ENCODE assay signal across 8 cellular contexts in the genomic region with DNA sequence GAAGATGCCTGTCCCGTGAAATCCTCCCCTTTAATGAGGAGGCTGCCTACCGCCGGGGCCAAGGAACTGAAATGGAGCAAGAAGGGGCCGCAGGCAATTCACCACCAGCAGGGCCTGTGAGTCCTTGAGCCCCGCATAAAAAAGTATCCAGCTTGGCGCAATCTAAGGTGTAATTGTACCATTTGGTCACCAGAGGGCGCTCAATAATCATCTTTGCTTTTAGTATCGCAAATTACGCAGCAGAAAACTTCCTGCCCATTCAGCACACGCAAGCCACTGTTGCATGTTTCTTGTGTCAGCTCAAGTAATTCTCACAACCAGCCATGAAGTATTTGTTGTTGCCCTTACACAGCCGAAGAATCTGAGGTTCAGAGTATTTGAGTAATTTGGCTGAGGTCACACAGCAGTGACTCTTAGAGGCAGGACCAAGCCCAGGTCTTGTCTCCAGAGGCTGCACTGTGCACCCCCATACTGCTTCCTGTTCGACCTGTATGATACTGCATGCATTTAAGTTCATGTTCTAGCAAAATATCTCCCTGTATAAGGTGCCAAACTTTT. TPM values are rescaled to one million over a fixed set of nuclear protein-coding genes. Genes with fewer than 3 reads are reported as not detected.
A peak's percentile ranks its signal among the peaks of the same experiment; 100 is the strongest.
DNase-seq lines count a peak whose midpoint lies in the region; ATAC-seq lines count a peak whose summit lies in the region.

No MANE protein-coding gene starts in this region.

- peaks cover 16% of the 10 kb centered on the region for H3K4me1 Mint-ChIP-seq in memory B cell
- H3K4me1 Mint-ChIP-seq in stimulated activated naive B cell treated with anti-CD40 and anti-IgM and Interleukin-4, amounts not matched to agents 10 μg/mL and 1 μg/mL and 100 μg/mL, for 72 hours = peaks cover 4 to 22% of the 10 kb centered on the region in 2 donors

- peak overlapping the region; percentile 14 for H3K4me3 Mint-ChIP-seq in memory B cell
- H3K4me3 Mint-ChIP-seq in stimulated activated naive B cell treated with anti-CD40 and anti-IgM and Interleukin-4, amounts not matched to agents 10 μg/mL and 1 μg/mL and 100 μg/mL, for 72 hours = peak overlapping the region; percentile 0 to 21

- no peaks in the 10 kb centered on the region for H3K9me3 Mint-ChIP-seq in memory B cell
- no peaks in the 10 kb centered on the region for H3K9me3 Mint-ChIP-seq in stimulated activated naive B cell treated with anti-CD40 and anti-IgM and Interleukin-4, amounts not matched to agents 10 μg/mL and 1 μg/mL and 100 μg/mL, for 72 hours

- peaks cover 3% of the 10 kb centered on the region for H3K27me3 Mint-ChIP-seq in memory B cell
- peaks cover 4 to 42% of the 10 kb centered on the region in 2 donors for H3K27me3 Mint-ChIP-seq in stimulated activated naive B cell treated with anti-CD40 and anti-IgM and Interleukin-4, amounts not matched to agents 10 μg/mL and 1 μg/mL and 100 μg/mL, for 72 hours

- no peak overlapping the region for H3K27ac Mint-ChIP-seq in memory B cell
- H3K27ac Mint-ChIP-seq in stimulated activated naive B cell treated with anti-CD40 and anti-IgM and Interleukin-4, amounts not matched to agents 10 μg/mL and 1 μg/mL and 100 μg/mL, for 72 hours = peak overlapping the region; percentile 22

- no peaks in the 10 kb centered on the region for H3K36me3 Mint-ChIP-seq in memory B cell
- H3K36me3 Mint-ChIP-seq in stimulated activated naive B cell treated with anti-CD40 and anti-IgM and Interleukin-4, amounts not matched to agents 10 μg/mL and 1 μg/mL and 100 μg/mL, for 72 hours = peaks cover 0 to 4% of the 10 kb centered on the region in 2 donors

- peak; percentile 58 for ATAC-seq in memory B cell (ENCODE audit: low read depth)
- peak; percentile 66 to 70 for ATAC-seq in stimulated activated naive B cell treated with anti-CD40 and anti-IgM and Interleukin-4, amounts not matched to agents 10 μg/mL and 1 μg/mL and 100 μg/mL, for 72 hours (replicated peaks)
- ATAC-seq in HG03432 (IDR thresholded peaks at IDR 0.05; ENCODE audit: unreplicated experiment) = no peak

- DNase-seq in ELR (ENCODE audit: low read depth) (peak; percentile 85), HT-29 (ENCODE audit: low spot score) (peak; percentile 88), NCI-H748 treated with DMSO at 0.1 percent for 48 hours (lab: John Stamatoyannopoulos, UW) (peak; percentile 67), memory B cell (ENCODE audit: low spot score in 2 of 2) (peak; percentile 63 to 71)
- DNase-seq in activated CD4-positive, alpha-beta T cell treated with anti-CD3 and anti-CD28 coated beads, Interleukin-2, amount 50 U/mL, for 24 hours (ENCODE audit: low read depth in 1 of 2, low spot score in 1 of 2) = peak; percentile 27 to 75
- DNase-seq in effector CD4-positive, alpha-beta T cell = peak; percentile 60
- peak; percentile 61 for DNase-seq in stimulated activated naive B cell treated with anti-CD40 and anti-IgM and Interleukin-4, amounts not matched to agents 10 μg/mL and 1 μg/mL and 100 μg/mL, for 72 hours

RNA-seq across cellular contexts. Expression of gene PPP2R5C, which starts 54.1 kb away (rescaled TPM):
- 41.4 and 47.9 TPM in 2 replicates for total RNA-seq in HT-29 (2014; rRNA removed; shearing (Covaris generic))
